8 cellular contexts compared by ENCODE assay signal in the genomic region with DNA sequence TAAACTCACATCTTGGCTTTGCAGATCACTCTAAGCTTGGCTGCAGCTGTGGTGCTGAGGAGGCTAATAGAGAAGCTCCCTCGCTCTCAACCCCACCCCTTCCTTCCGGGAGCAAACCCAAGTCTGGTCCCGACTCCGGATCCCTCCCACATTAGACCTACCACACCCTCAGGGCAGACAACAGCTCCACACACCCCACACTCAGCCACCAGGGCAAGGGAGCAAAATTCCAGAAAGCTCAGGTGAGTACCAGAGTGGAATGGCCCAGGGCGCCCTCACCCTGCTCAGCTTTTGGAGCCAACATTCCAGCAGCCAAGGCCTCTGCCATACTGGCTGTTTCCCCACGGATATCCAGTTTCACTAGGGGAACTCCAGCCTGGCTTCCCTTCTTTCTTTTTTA. TPM values are rescaled to one million over a fixed set of nuclear protein-coding genes. Genes with fewer than 3 reads are reported as not detected.
DNase-seq lines count a peak whose midpoint lies in the region; ATAC-seq, FAIRE-seq and TF ChIP-seq lines count a peak whose summit lies in the region.
"Not testable (repeated sequence)": the region's sequence is repeated elsewhere in the genome, so short reads cannot be mapped to it uniquely, and the experiment has no call there.

No MANE protein-coding gene starts in this region.

- peak overlapping the region in 6 of 11 experiments; percentile 33 to 66 (median 56); a peak in 7 of 22 replicates for H3K27ac ChIP-seq in BLaER1 treated with 17β-estradiol and CSF1 and Interleukin-3, amounts not matched to agents 10 nM and 100 nM
- 0 out of 2 replicates have a peak overlapping the region, but pooled peaks have one; percentile 23 for H3K27ac ChIP-seq in PC-3 (ENCODE audit: low read length)
- not testable (repeated sequence) for H3K27ac ChIP-seq in endothelial cell of umbilical vein (ENCODE audit: insufficient read depth, low read depth, low read length); right lobe of liver

- not testable (repeated sequence) for DNase-seq in PC-3; endothelial cell of umbilical vein (ENCODE audit: low read depth, low spot score)
- peak; percentile 6 to 15 for DNase-seq in activated CD4-positive, alpha-beta T cell treated with anti-CD3 and anti-CD28 coated beads, Interleukin-2, amount 50 U/mL, for 4 hours
- DNase-seq in activated gamma-delta T cell treated with anti-CD3 and anti-CD28 coated beads, Interleukin-2, amount 50 U/mL, for 16 hours (ENCODE audit: low read depth), result peak; percentile 0
- DNase-seq in right lobe of liver (peak; percentile 46 to 78 (median 70)), posterior vena cava (ENCODE audit: low spot score) (peak; percentile 95)
- DNase-seq in stimulated activated CD8-positive, alpha-beta memory T cell treated with anti-CD3 and anti-CD28 coated beads, Interleukin-7, amount 100 ng/mL, for 24 hours (ENCODE audit: low read depth), result peak; percentile 2

- peak; percentile 72 for FAIRE-seq in endothelial cell of umbilical vein (lab: Jason Lieb, UNC)

- whole genome bisulfite sequencing in right lobe of liver (ENCODE audit: insufficient coverage, low coverage, low lambda C conversion rate, missing lambda C conversion rate), result 32% methylated on average over 5 of the region's 6 CpGs

- H3K4me1 ChIP-seq in BLaER1 treated with 17β-estradiol and CSF1 and Interleukin-3, amounts not matched to agents 10 nM and 100 nM; PC-3 (ENCODE audit: insufficient read depth, low read length); endothelial cell of umbilical vein (ENCODE audit: control insufficient read depth, extremely low read depth, insufficient read depth, low read length); right lobe of liver: not testable (repeated sequence)

- not testable (repeated sequence) for BruUV-seq in PC-3 (replicated peaks; lab: Mats Ljungman, UMichigan); endothelial cell of umbilical vein (replicated peaks; lab: Mats Ljungman, UMichigan)

- not testable (repeated sequence) for H3K9me1 ChIP-seq in endothelial cell of umbilical vein (replicated peaks; ENCODE audit: control insufficient read depth, extremely low read depth, insufficient read depth, low read length)

- not testable (repeated sequence) for H3K9me3 ChIP-seq in BLaER1 treated with 17β-estradiol and CSF1 and Interleukin-3, amounts not matched to agents 10 nM and 100 nM (replicated peaks in 1 of 11); PC-3 (ENCODE audit: low read length); endothelial cell of umbilical vein (replicated peaks; ENCODE audit: control insufficient read depth, insufficient read depth, low read length); right lobe of liver

- POLR2A ChIA-PET in PC-3 (lab: Charles Lee; ENCODE audit: unreplicated experiment); endothelial cell of umbilical vein (lab: Charles Lee): not testable (repeated sequence)

- not testable (repeated sequence) for H3K9me2 ChIP-seq in PC-3 (replicated peaks; ENCODE audit: low read length)

- TF ChIP-seq CTCF in PC-3 (conservative IDR thresholded peaks at IDR 0.05; ENCODE audit: low read depth, low read length); endothelial cell of umbilical vein (IDR thresholded peaks at IDR 0.05; ENCODE audit: extremely low read depth in 1 of 2, insufficient read depth in 1 of 2, low read depth in 1 of 2, low read length in 2 of 2); right lobe of liver (IDR thresholded peaks at IDR 0.05): not testable (repeated sequence)

- H3K4me2 ChIP-seq in BLaER1 treated with 17β-estradiol and CSF1 and Interleukin-3, amounts not matched to agents 10 nM and 100 nM, result peak overlapping the region; percentile 69 to 85 (median 78)
- H3K4me2 ChIP-seq in PC-3 (ENCODE audit: low read length); endothelial cell of umbilical vein (ENCODE audit: insufficient read depth, low read length): not testable (repeated sequence)

- not testable (repeated sequence) for H2AFZ ChIP-seq in PC-3 (ENCODE audit: low read length)
- peak overlapping the region; percentile 70 for H2AFZ ChIP-seq in endothelial cell of umbilical vein (ENCODE audit: low read depth, low read length)

- peak overlapping the region in 5 of 11 experiments; percentile 54 to 60 (median 58); a peak in 6 of 22 replicates for H3K9ac ChIP-seq in BLaER1 treated with 17β-estradiol and CSF1 and Interleukin-3, amounts not matched to agents 10 nM and 100 nM
- not testable (repeated sequence) for H3K9ac ChIP-seq in PC-3 (ENCODE audit: low read length); endothelial cell of umbilical vein (replicated peaks; ENCODE audit: extremely low read depth, insufficient read depth, low read length)

- dilution Hi-C loops in endothelial cell of umbilical vein (cut with MboI; ENCODE audit: extremely low pct_ligation_motif_present, low sequenced_read_pairs), result not testable (repeated sequence)

- not testable (repeated sequence) for H3K79me2 ChIP-seq in PC-3 (ENCODE audit: low read length); endothelial cell of umbilical vein (ENCODE audit: control insufficient read depth, insufficient read depth, low read length)

- not testable (repeated sequence) for H3F3A ChIP-seq in PC-3 (ENCODE audit: low read length, unreplicated experiment)

- H3K27me3 ChIP-seq in BLaER1 treated with 17β-estradiol and CSF1 and Interleukin-3, amounts not matched to agents 10 nM and 100 nM; PC-3 (ENCODE audit: low read length); endothelial cell of umbilical vein (ENCODE audit: control insufficient read depth in 2 of 2, insufficient read depth in 2 of 2, low read length in 2 of 2); right lobe of liver: not testable (repeated sequence)

- not testable (repeated sequence) for H3K36me3 ChIP-seq in BLaER1 treated with 17β-estradiol and CSF1 and Interleukin-3, amounts not matched to agents 10 nM and 100 nM; PC-3 (ENCODE audit: low read depth, low read length); endothelial cell of umbilical vein (ENCODE audit: control insufficient read depth in 2 of 2, extremely low read depth in 1 of 2, insufficient read depth in 2 of 2, low read length in 2 of 2); right lobe of liver

- ATAC-seq in PC-3, result peak; percentile 88
- peak; percentile 73 to 88 (median 81) for ATAC-seq in right lobe of liver

- CTCF ChIA-PET in PC-3 (lab: Charles Lee); endothelial cell of umbilical vein (lab: Charles Lee): not testable (repeated sequence)

- not testable (repeated sequence) for TF ChIP-seq POLR2A in endothelial cell of umbilical vein (IDR thresholded peaks at IDR 0.05; ENCODE audit: low read depth, low read length); right lobe of liver (IDR thresholded peaks at IDR 0.05)

- intact Hi-C loops in PC-3 (cut with micrococcal nuclease); endothelial cell of umbilical vein (cut with micrococcal nuclease); right lobe of liver (cut with DNase I); posterior vena cava (cut with DNase I): not testable (repeated sequence)

- not testable (repeated sequence) for H4K20me1 ChIP-seq in BLaER1 treated with 17β-estradiol and CSF1 and Interleukin-3, amounts not matched to agents 10 nM and 100 nM; PC-3 (ENCODE audit: low read length); endothelial cell of umbilical vein (replicated peaks; ENCODE audit: control insufficient read depth, extremely low read depth, insufficient read depth, low read length)

- H3K4me3 ChIP-seq in BLaER1 treated with 17β-estradiol and CSF1 and Interleukin-3, amounts not matched to agents 10 nM and 100 nM, result peak overlapping the region in 7 of 10 experiments; percentile 34 to 64 (median 46); a peak in 10 of 20 replicates
- not testable (repeated sequence) for H3K4me3 ChIP-seq in PC-3 (ENCODE audit: low read length); endothelial cell of umbilical vein (replicated peaks in 1 of 3; ENCODE audit: insufficient read depth in 1 of 3, low read depth in 1 of 3, low read length in 3 of 3); right lobe of liver

RNA-seq across cellular contexts. Expression of a gene that starts 9.9 kb away (rescaled TPM):
- total RNA-seq in PC-3 (2014; rRNA removed) (0.40 and 8.3 TPM in 2 replicates), endothelial cell of umbilical vein (8.8 and 10.8 TPM in 2 replicates), right lobe of liver (1 to 10 TPM in 4 of 6 experiments, under 1 TPM in 2; 0.33 to 9.9 (median 3.9) TPM), posterior vena cava (10 to 100 TPM in 1 of 2 donors, 1 to 10 TPM in 1; 4.7 to 16.6 TPM)
- 1.6 and 2.9 TPM in 2 replicates for polyA plus RNA-seq in endothelial cell of umbilical vein
- 2.3 and 4.5 TPM in 2 replicates for polyA plus RNA-seq in endothelial cell of umbilical vein (2011; cell fraction: cytosol; rRNA removed)
- polyA plus RNA-seq in endothelial cell of umbilical vein (2011; cell fraction: nucleus; rRNA removed), result 7.4 and 10.1 TPM in 2 replicates
- polyA plus RNA-seq in endothelial cell of umbilical vein (2012), result 18.5 and 24.1 TPM in 2 replicates
- 0.93 and 1.8 TPM in 2 replicates for polyA minus RNA-seq in endothelial cell of umbilical vein
- polyA minus RNA-seq in endothelial cell of umbilical vein (2011; cell fraction: cytosol; rRNA and poly(A)+ RNA removed), result 7.6 TPM
- polyA minus RNA-seq in endothelial cell of umbilical vein (2011; cell fraction: nucleus; rRNA and poly(A)+ RNA removed), result 1.1 and 2.7 TPM in 2 replicates

RNA-seq across cellular contexts. Expression of a gene that starts 15.3 kb away (rescaled TPM):
- total RNA-seq in PC-3 (2014; rRNA removed) (11.2 and 23.0 TPM in 2 replicates), endothelial cell of umbilical vein (39.7 and 74.4 TPM in 2 replicates), right lobe of liver (10 to 100 TPM; 14.4 to 37.8 (median 25.5) TPM), posterior vena cava (10 to 100 TPM; 15.1 to 22.3 TPM)
- polyA plus RNA-seq in endothelial cell of umbilical vein, result 44.4 and 83.7 TPM in 2 replicates
- polyA plus RNA-seq in endothelial cell of umbilical vein (2011; cell fraction: cytosol; rRNA removed), result 13.0 and 24.1 TPM in 2 replicates
- polyA plus RNA-seq in endothelial cell of umbilical vein (2011; cell fraction: nucleus; rRNA removed), result 28.6 and 32.7 TPM in 2 replicates
- polyA plus RNA-seq in endothelial cell of umbilical vein (2012), result 6.8 and 19.6 TPM in 2 replicates
- 6.9 and 8.9 TPM in 2 replicates for polyA minus RNA-seq in endothelial cell of umbilical vein
- 10.7 TPM for polyA minus RNA-seq in endothelial cell of umbilical vein (2011; cell fraction: cytosol; rRNA and poly(A)+ RNA removed)
- polyA minus RNA-seq in endothelial cell of umbilical vein (2011; cell fraction: nucleus; rRNA and poly(A)+ RNA removed), result 8.6 and 10.1 TPM in 2 replicates

RNA-seq across cellular contexts. Expression of a gene that starts 15.5 kb away (rescaled TPM):
- total RNA-seq in PC-3 (2014; rRNA removed) (93.1 and 150 TPM in 2 replicates), endothelial cell of umbilical vein (7.2 and 7.4 TPM in 2 replicates), right lobe of liver (1 to 10 TPM; 1.7 to 6.6 (median 2.7) TPM), posterior vena cava (1 to 10 TPM; 7.1 to 7.8 TPM)
- 34.6 and 46.8 TPM in 2 replicates for polyA plus RNA-seq in endothelial cell of umbilical vein
- polyA plus RNA-seq in endothelial cell of umbilical vein (2011; cell fraction: cytosol; rRNA removed), result 26.7 and 30.2 TPM in 2 replicates
- polyA plus RNA-seq in endothelial cell of umbilical vein (2011; cell fraction: nucleus; rRNA removed), result 12.5 and 13.3 TPM in 2 replicates
- 26.7 and 31.2 TPM in 2 replicates for polyA plus RNA-seq in endothelial cell of umbilical vein (2012)
- 8.7 and 8.9 TPM in 2 replicates for polyA minus RNA-seq in endothelial cell of umbilical vein
- 2.4 TPM for polyA minus RNA-seq in endothelial cell of umbilical vein (2011; cell fraction: cytosol; rRNA and poly(A)+ RNA removed)
- 12.3 and 19.8 TPM in 2 replicates for polyA minus RNA-seq in endothelial cell of umbilical vein (2011; cell fraction: nucleus; rRNA and poly(A)+ RNA removed)

RNA-seq across cellular contexts. Expression of a gene that starts 36.5 kb away (rescaled TPM):
- total RNA-seq in PC-3 (2014; rRNA removed) (17.3 and 36.6 TPM in 2 replicates), endothelial cell of umbilical vein (73.5 and 75.8 TPM in 2 replicates), right lobe of liver (10 to 100 TPM in 5 of 6 experiments, 1 to 10 TPM in 1; 7.3 to 39.3 (median 17.4) TPM), posterior vena cava (10 to 100 TPM; 40.9 to 53.8 TPM)
- polyA plus RNA-seq in endothelial cell of umbilical vein, result 41.7 and 44.7 TPM in 2 replicates
- polyA plus RNA-seq in endothelial cell of umbilical vein (2011; cell fraction: cytosol; rRNA removed), result 7.7 and 11.0 TPM in 2 replicates
- 165 and 181 TPM in 2 replicates for polyA plus RNA-seq in endothelial cell of umbilical vein (2011; cell fraction: nucleus; rRNA removed)
- polyA plus RNA-seq in endothelial cell of umbilical vein (2012), result 33.1 and 37.2 TPM in 2 replicates
- polyA minus RNA-seq in endothelial cell of umbilical vein, result 62.4 and 135 TPM in 2 replicates
- 9.7 TPM for polyA minus RNA-seq in endothelial cell of umbilical vein (2011; cell fraction: cytosol; rRNA and poly(A)+ RNA removed)
- 211 and 289 TPM in 2 replicates for polyA minus RNA-seq in endothelial cell of umbilical vein (2011; cell fraction: nucleus; rRNA and poly(A)+ RNA removed)

Comparison
In these comparisons a context has a peak if more than half of its experiments do, and no peak if none do; other contexts are left out.
1. RNA of a gene that starts 15.5 kb away (total RNA-seq): 93.1 to 150 TPM in PC-3; 7.1 to 7.8 TPM in posterior vena cava, 7.2 to 7.4 TPM in endothelial cell of umbilical vein and 1.7 to 6.6 TPM in right lobe of liver; every median in the first group is over 10 times any median in the second.